Comparison of ENCODE assay signal across 8 cellular contexts in the genomic region with DNA sequence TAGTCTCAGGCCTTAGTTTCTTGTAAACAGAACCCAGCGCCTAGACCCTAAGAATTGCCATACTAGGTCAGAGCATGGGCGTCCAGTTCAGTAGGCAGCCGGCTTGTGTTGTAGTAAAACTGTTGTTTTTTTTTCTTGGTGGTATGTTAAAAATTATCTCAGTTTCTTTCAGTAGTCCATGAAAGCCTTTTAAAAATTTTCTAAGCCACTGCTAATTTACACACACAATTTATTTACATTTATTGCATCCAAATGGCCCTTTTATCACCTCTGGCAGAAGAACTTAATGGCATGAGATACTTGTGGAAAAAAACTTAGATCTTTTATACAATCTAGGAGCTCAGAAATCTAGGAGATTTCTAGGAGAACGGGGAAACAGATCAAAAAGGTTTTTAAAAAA. TPM values are rescaled to one million over a fixed set of nuclear protein-coding genes. Genes with fewer than 3 reads are reported as not detected.
DNase-seq lines count a peak whose midpoint lies in the region; ATAC-seq and FAIRE-seq lines count a peak whose summit lies in the region.
"Had no signal": no experiment of that assay in that cellular context is flagged by ENCODE, and none has a peak within 500 bp of the region (broad histone marks: within the 10 kb centered on the region; RNA-seq: fewer than 3 reads in every experiment).

No MANE protein-coding gene starts in this region.

- no peak for FAIRE-seq in GM19239 (lab: Jason Lieb, UNC)
- FAIRE-seq: endometrium had no signal

- no peaks in the 10 kb centered on the region for H3K27me3 ChIP-seq in HUES48 (ENCODE audit: control insufficient read depth, insufficient read depth, low read length)

- intact Hi-C loops in activated T-helper 1 cell treated with anti-CD3 and anti-CD28 coated beads, Interleukin-12 subunit alpha, Interleukin-12 subunit beta, Interleukin-2, Interleukin-4 antibody, amounts not matched to agents 30 ng/mL and 10 ng/mL and 1 ng/mL, durations not matched to agents 14 hours and 24 hours and 36 hours (cut with micrococcal nuclease), result loop anchor here (2.0 kb wide), 1 partner anchor 230 kb away; a partner anchor contains a TSS

- no peaks in the 10 kb centered on the region for H3K9me3 ChIP-seq in HUES48 (ENCODE audit: control insufficient read depth, insufficient read depth, low read length)

- H3K4me1 ChIP-seq in HUES48 (ENCODE audit: control insufficient read depth, insufficient read depth, low read length), result peaks cover 38% of the 10 kb centered on the region

- no peaks in the 10 kb centered on the region for H3K36me3 Mint-ChIP-seq in activated T-helper 1 cell treated with anti-CD3 and anti-CD28 coated beads, Interleukin-12 subunit alpha, Interleukin-12 subunit beta, Interleukin-2, Interleukin-4 antibody, amounts not matched to agents 30 ng/mL and 10 ng/mL and 1 ng/mL, durations not matched to agents 14 hours and 24 hours and 36 hours (ENCODE audit: low read depth)

- H3K36me3 ChIP-seq in HUES48 (ENCODE audit: control insufficient read depth, insufficient read depth, low read length), result no peaks in the 10 kb centered on the region

- H3K27ac Mint-ChIP-seq in activated T-helper 1 cell treated with anti-CD3 and anti-CD28 coated beads, Interleukin-12 subunit alpha, Interleukin-12 subunit beta, Interleukin-2, Interleukin-4 antibody, amounts not matched to agents 30 ng/mL and 10 ng/mL and 1 ng/mL, durations not matched to agents 14 hours and 24 hours and 36 hours, result no peak overlapping the region

- peaks cover 5% of the 10 kb centered on the region for H3K4me1 Mint-ChIP-seq in activated T-helper 1 cell treated with anti-CD3 and anti-CD28 coated beads, Interleukin-12 subunit alpha, Interleukin-12 subunit beta, Interleukin-2, Interleukin-4 antibody, amounts not matched to agents 30 ng/mL and 10 ng/mL and 1 ng/mL, durations not matched to agents 14 hours and 24 hours and 36 hours (ENCODE audit: low read depth)

- H3K4me3 ChIP-seq in HUES48 (ENCODE audit: low read depth, low read length), result peak overlapping the region; percentile 83
- peak overlapping the region; percentile 69 for H3K4me3 ChIP-seq in iPS-11a (ENCODE audit: low read depth, low read length)
- peak overlapping the region; percentile 47 to 87 (median 77) for H3K4me3 ChIP-seq in skin epidermis

- peaks cover 5% of the 10 kb centered on the region for H3K9me3 Mint-ChIP-seq in activated T-helper 1 cell treated with anti-CD3 and anti-CD28 coated beads, Interleukin-12 subunit alpha, Interleukin-12 subunit beta, Interleukin-2, Interleukin-4 antibody, amounts not matched to agents 30 ng/mL and 10 ng/mL and 1 ng/mL, durations not matched to agents 14 hours and 24 hours and 36 hours

- DNase-seq in activated T-helper 1 cell treated with anti-CD3 and anti-CD28 coated beads, Interleukin-12 subunit alpha, Interleukin-12 subunit beta, Interleukin-2, Interleukin-4 antibody, amounts not matched to agents 30 ng/mL and 10 ng/mL and 1 ng/mL, durations not matched to agents 14 hours and 24 hours and 36 hours (ENCODE audit: low spot score), result no peak
- DNase-seq in occipital lobe (lab: John Stamatoyannopoulos, UW) (no peak), GM19239 (ENCODE audit: insufficient read length, low spot score) (no peak)

- peak overlapping the region; percentile 95 for H3K27ac ChIP-seq in HUES48 (ENCODE audit: low read depth, low read length)
- peak overlapping the region in 11 of 21 experiments; percentile 70 to 91 (median 85) for H3K27ac ChIP-seq in skin epidermis

- H3K9ac ChIP-seq in HUES48 (ENCODE audit: low read depth, low read length), result peak overlapping the region; percentile 83

- ATAC-seq in GM21619 (IDR thresholded peaks at IDR 0.05; ENCODE audit: unreplicated experiment), result no peak

- H3K4me3 Mint-ChIP-seq in activated T-helper 1 cell treated with anti-CD3 and anti-CD28 coated beads, Interleukin-12 subunit alpha, Interleukin-12 subunit beta, Interleukin-2, Interleukin-4 antibody, amounts not matched to agents 30 ng/mL and 10 ng/mL and 1 ng/mL, durations not matched to agents 14 hours and 24 hours and 36 hours, result peak overlapping the region; percentile 67

- peaks cover 35% of the 10 kb centered on the region for H3K27me3 Mint-ChIP-seq in activated T-helper 1 cell treated with anti-CD3 and anti-CD28 coated beads, Interleukin-12 subunit alpha, Interleukin-12 subunit beta, Interleukin-2, Interleukin-4 antibody, amounts not matched to agents 30 ng/mL and 10 ng/mL and 1 ng/mL, durations not matched to agents 14 hours and 24 hours and 36 hours (ENCODE audit: insufficient read depth)

RNA-seq across cellular contexts. Expression of a gene that starts 1.3 kb away (rescaled TPM):
- total RNA-seq in activated T-helper 1 cell treated with anti-CD3 and anti-CD28 coated beads, Interleukin-12 subunit alpha, Interleukin-12 subunit beta, Interleukin-2, Interleukin-4 antibody, amounts not matched to agents 30 ng/mL and 10 ng/mL and 1 ng/mL, durations not matched to agents 14 hours and 24 hours and 36 hours, result 0.15 TPM in 1 of 2 replicates, not detected in the other
- 37.9 TPM for total RNA-seq in occipital lobe

Comparison
In these comparisons a context has a peak if more than half of its experiments do, and no peak if none do; other contexts are left out.
1. RNA of a gene that starts 1.3 kb away (total RNA-seq): 37.9 TPM in occipital lobe (single experiment); 0.15 TPM in activated T-helper 1 cell treated with anti-CD3 and anti-CD28 coated beads, Interleukin-12 subunit alpha, Interleukin-12 subunit beta, Interleukin-2, Interleukin-4 antibody, amounts not matched to agents 30 ng/mL and 10 ng/mL and 1 ng/mL, durations not matched to agents 14 hours and 24 hours and 36 hours; every median in the first group is over 10 times any median in the second.
2. Peak in every context shown above with its lines, with median percentiles within 50 percentile points of each other: H3K4me3 ChIP-seq.